Comparison of ENCODE assay signal across 9 cellular contexts in genomic region chr9:120929392-120929791, GRCh38. TPM values are rescaled to one million over a fixed set of nuclear protein-coding genes. Genes with fewer than 3 reads are reported as not detected.
DNase-seq lines count a peak whose midpoint lies in the region; ATAC-seq and TF ChIP-seq lines count a peak whose summit lies in the region.
"Had no signal": no experiment of that assay in that cellular context is flagged by ENCODE, and none has a peak within 500 bp of the region (broad histone marks: within the 10 kb centered on the region; RNA-seq: fewer than 3 reads in every experiment).

No MANE protein-coding gene starts in this region.

- no peaks in the 10 kb centered on the region for H3K36me3 ChIP-seq in duodenal mucosa (ENCODE audit: control insufficient read depth in 1 of 2, insufficient read depth in 2 of 2, low read length in 2 of 2)

- H3K36me3 Mint-ChIP-seq in IgD-negative memory B cell = no peaks in the 10 kb centered on the region
- no peaks in the 10 kb centered on the region for H3K36me3 Mint-ChIP-seq in naive B cell

- H3K27ac Mint-ChIP-seq in IgD-negative memory B cell (peak overlapping the region; percentile 84 to 99 (median 91)), naive B cell (peak overlapping the region; percentile 81 to 99 (median 96))

- no peaks in the 10 kb centered on the region for H3K9me3 ChIP-seq in AG04450 (ENCODE audit: control insufficient read depth, insufficient read depth, low read length)
- no peaks in the 10 kb centered on the region for H3K9me3 ChIP-seq in duodenal mucosa (ENCODE audit: control insufficient read depth in 1 of 2, low read length in 2 of 2)

- ATAC-seq in naive B cell (ENCODE audit: low read depth in 2 of 2) = no peak
- ATAC-seq in HG03439 (IDR thresholded peaks at IDR 0.05; ENCODE audit: unreplicated experiment) = no peak
- ATAC-seq in GM21529 (IDR thresholded peaks at IDR 0.05; ENCODE audit: unreplicated experiment) = no peak

- H3K9ac ChIP-seq in duodenal mucosa (ENCODE audit: low read depth in 1 of 2, low read length in 2 of 2) = peak overlapping the region; percentile 69 to 79

- H3K4me3 Mint-ChIP-seq in IgD-negative memory B cell = peak overlapping the region; percentile 82 to 92 (median 87)
- H3K4me3 Mint-ChIP-seq in naive B cell = peak overlapping the region; percentile 70 to 90 (median 84)

- H3K4me3 ChIP-seq in AG04450 (ENCODE audit: low read depth, low read length) (peak overlapping the region; percentile 49), duodenal mucosa (ENCODE audit: low read depth in 1 of 2, low read length in 2 of 2) (peak overlapping the region; percentile 70 to 81)

- TF ChIP-seq CTCF in AG04450 (IDR thresholded peaks at IDR 0.05; ENCODE audit: low read depth, low read length) = no peak

- H3K4me1 ChIP-seq in duodenal mucosa (ENCODE audit: control insufficient read depth in 1 of 2, insufficient read depth in 2 of 2, low read length in 2 of 2) = peaks cover 10 to 25% of the 10 kb centered on the region in 2 donors

- H3K27ac ChIP-seq in AG04450 (ENCODE audit: low read depth, low read length) (no peak overlapping the region), duodenal mucosa (ENCODE audit: low read depth, low read length) (peak overlapping the region; percentile 67)

- DNase-seq in AG04450 (ENCODE audit: low read depth, low spot score) (no peak), naive B cell (no peak), mesenteric fat pad (ENCODE audit: low spot score) (no peak), RKO (ENCODE audit: low spot score) (no peak)
- DNase-seq: NCI-H1694 treated with DMSO at 0.1 percent for 48 hours had no signal

- H3K27me3 ChIP-seq in AG04450 (ENCODE audit: control insufficient read depth, insufficient read depth, low read length) (no peaks in the 10 kb centered on the region), duodenal mucosa (ENCODE audit: control insufficient read depth in 1 of 2, insufficient read depth in 2 of 2, low read length in 2 of 2) (no peaks in the 10 kb centered on the region)

- POLR2A ChIA-PET in AG04450 (lab: Yijun Ruan, JAX) = no interaction called here

- no peaks in the 10 kb centered on the region for H3K9me3 Mint-ChIP-seq in IgD-negative memory B cell
- H3K9me3 Mint-ChIP-seq in naive B cell = no peaks in the 10 kb centered on the region

- CTCF ChIA-PET in AG04450 (lab: Charles Lee) = interaction anchor here (0.6 to 1.4 kb wide), 4 partner anchors 9 to 52 kb away, joined by 3 to 7 read pairs (median 4); no protein-coding TSS in a partner anchor

- H3K4me1 Mint-ChIP-seq in IgD-negative memory B cell = peaks cover 57 to 76% (median 64%) of the 10 kb centered on the region in 3 donors
- H3K4me1 Mint-ChIP-seq in naive B cell = peaks cover 51 to 83% (median 72%) of the 10 kb centered on the region in 3 donors

- no peaks in the 10 kb centered on the region for H3K27me3 Mint-ChIP-seq in IgD-negative memory B cell
- H3K27me3 Mint-ChIP-seq in naive B cell = no peaks in the 10 kb centered on the region

RNA-seq across cellular contexts. Expression of gene TRAF1, which starts 2.8 kb away (rescaled TPM):
- 3.7 and 4.0 TPM in 2 replicates for polyA plus RNA-seq in AG04450 (2011; rRNA removed)
- 5.7 and 7.6 TPM in 2 replicates for polyA minus RNA-seq in AG04450 (2011; rRNA and poly(A)+ RNA removed)
- 1.3 TPM for polyA plus RNA-seq in IgD-negative memory B cell
- under 1 TPM; 0.34 to 0.97 (median 0.72) TPM for polyA plus RNA-seq in naive B cell (ENCODE audit: low read depth in 6 of 6)
- 1.6 TPM for total RNA-seq in mesenteric fat pad

RNA-seq across cellular contexts. Expression of gene PHF19, which starts 52.4 kb away (rescaled TPM):
- polyA plus RNA-seq in AG04450 (2011; rRNA removed) (20.4 and 30.5 TPM in 2 replicates), IgD-negative memory B cell (3.9 TPM), naive B cell (ENCODE audit: low read depth in 6 of 6) (1 to 10 TPM in 5 of 6 donors, under 1 TPM in 1; 0.26 to 5.4 (median 3.5) TPM)
- polyA minus RNA-seq in AG04450 (2011; rRNA and poly(A)+ RNA removed) = 37.0 and 56.0 TPM in 2 replicates
- total RNA-seq in mesenteric fat pad = 13.7 TPM
